Comparison of ENCODE assay signal across 31 cellular contexts in genomic region chr7:22061781-22062180, GRCh38.
"Had no signal": no experiment of that assay in that cellular context is flagged by ENCODE, and none has a peak within 500 bp of the region (broad histone marks: within the 10 kb centered on the region; RNA-seq: fewer than 3 reads in every experiment).

No MANE protein-coding gene starts in this region.

- H3K4me1 ChIP-seq: foreskin keratinocyte, heart left ventricle, pancreas, prostate gland, thyroid gland, upper lobe of left lung, vagina had no signal

- H3K36me3 ChIP-seq: heart left ventricle, pancreas, prostate gland, thyroid gland, upper lobe of left lung, vagina, WERI-Rb-1 had no signal

- DNase-seq: activated CD4-positive, alpha-beta T cell treated with anti-CD3 and anti-CD28 coated beads for 48 hours; activated CD4-positive, alpha-beta T cell treated with anti-CD3 and anti-CD28 coated beads, Interleukin-2, amount 50 U/mL, for 48 hours; activated CD8-positive, alpha-beta memory T cell treated with anti-CD3 and anti-CD28 coated beads for 24 hours; activated effector memory CD4-positive, alpha-beta T cell treated with Interleukin-2 at 50 U/mL for 16 hours; activated naive CD4-positive, alpha-beta T cell treated with anti-CD3 and anti-CD28 coated beads for 36 hours; activated naive CD8-positive, alpha-beta T cell treated with anti-CD3 and anti-CD28 coated beads for 36 hours; dorsolateral prefrontal cortex; effector memory CD4-positive, alpha-beta T cell; foreskin keratinocyte; heart left ventricle; hypothalamus; immature natural killer cell; midbrain; naive thymus-derived CD4-positive, alpha-beta T cell; pancreas; retina; stimulated activated CD4-positive, alpha-beta T cell treated with anti-CD3 and anti-CD28 coated beads, Interleukin-1b, Interleukin-23, amount 100 ng/mL, for 48 hours; stimulated activated CD4-positive, alpha-beta T cell treated with anti-CD3 and anti-CD28 coated beads, Interleukin-4, amount 100 ng/mL, for 4 hours; stimulated activated CD8-positive, alpha-beta memory T cell treated with anti-CD3 and anti-CD28 coated beads, Interleukin-4, amount 100 ng/mL, for 48 hours; stimulated activated naive CD8-positive, alpha-beta T cell treated with anti-CD3 and anti-CD28 coated beads, Interleukin-15, amount 100 ng/mL, for 72 hours; T-helper 9 cell; thyroid gland; upper lobe of left lung; WERI-Rb-1 had no signal

- H3K4me1 Mint-ChIP-seq: activated naive CD8-positive, alpha-beta T cell treated with anti-CD3 and anti-CD28 coated beads for 36 hours; immature natural killer cell; naive thymus-derived CD4-positive, alpha-beta T cell; stimulated activated memory B cell treated with anti-CD40 and anti-IgM and Interleukin-4, amounts not matched to agents 10 μg/mL and 1 μg/mL and 100 μg/mL, for 72 hours; stimulated activated naive CD8-positive, alpha-beta T cell treated with anti-CD3 and anti-CD28 coated beads, Interleukin-15, amount 100 ng/mL, for 72 hours had no signal

- H3K27ac ChIP-seq: dorsolateral prefrontal cortex, foreskin keratinocyte, heart left ventricle, pancreas, prostate gland, thyroid gland, upper lobe of left lung, vagina, WERI-Rb-1 had no signal

- H3K36me3 Mint-ChIP-seq: activated naive CD8-positive, alpha-beta T cell treated with anti-CD3 and anti-CD28 coated beads for 36 hours; immature natural killer cell; naive thymus-derived CD4-positive, alpha-beta T cell; stimulated activated memory B cell treated with anti-CD40 and anti-IgM and Interleukin-4, amounts not matched to agents 10 μg/mL and 1 μg/mL and 100 μg/mL, for 72 hours had no signal

- H3K27ac Mint-ChIP-seq: activated naive CD4-positive, alpha-beta T cell treated with anti-CD3 and anti-CD28 coated beads for 36 hours; activated naive CD8-positive, alpha-beta T cell treated with anti-CD3 and anti-CD28 coated beads for 36 hours; immature natural killer cell; naive thymus-derived CD4-positive, alpha-beta T cell; stimulated activated memory B cell treated with anti-CD40 and anti-IgM and Interleukin-4, amounts not matched to agents 10 μg/mL and 1 μg/mL and 100 μg/mL, for 72 hours; stimulated activated naive CD8-positive, alpha-beta T cell treated with anti-CD3 and anti-CD28 coated beads, Interleukin-15, amount 100 ng/mL, for 72 hours; T-helper 1 cell treated with Interleukin-12 subunit alpha and Interleukin-12 subunit beta and Interleukin-4 antibody, amounts not matched to agents 30 μg/mL and 1 μg/mL, for 36 hours had no signal

- ATAC-seq: activated CD4-positive, CD25-positive, alpha-beta regulatory T cell treated with anti-CD3 and anti-CD28 coated beads, Interleukin-2, amount 50 U/mL, for 24 hours; foreskin keratinocyte; heart left ventricle; naive thymus-derived CD4-positive, alpha-beta T cell; pancreas; stimulated activated memory B cell treated with anti-CD40 and anti-IgM and Interleukin-4, amounts not matched to agents 10 μg/mL and 1 μg/mL and 100 μg/mL, for 72 hours; stimulated activated naive CD8-positive, alpha-beta T cell treated with anti-CD3 and anti-CD28 coated beads, Interleukin-15, amount 100 ng/mL, for 72 hours had no signal

- H3K4me3 Mint-ChIP-seq: activated naive CD4-positive, alpha-beta T cell treated with anti-CD3 and anti-CD28 coated beads for 36 hours; activated naive CD8-positive, alpha-beta T cell treated with anti-CD3 and anti-CD28 coated beads for 36 hours; immature natural killer cell; naive thymus-derived CD4-positive, alpha-beta T cell; stimulated activated memory B cell treated with anti-CD40 and anti-IgM and Interleukin-4, amounts not matched to agents 10 μg/mL and 1 μg/mL and 100 μg/mL, for 72 hours; stimulated activated naive CD8-positive, alpha-beta T cell treated with anti-CD3 and anti-CD28 coated beads, Interleukin-15, amount 100 ng/mL, for 72 hours; T-helper 1 cell treated with Interleukin-12 subunit alpha and Interleukin-12 subunit beta and Interleukin-4 antibody, amounts not matched to agents 30 μg/mL and 1 μg/mL, for 36 hours had no signal

- H3K9me3 Mint-ChIP-seq: activated naive CD4-positive, alpha-beta T cell treated with anti-CD3 and anti-CD28 coated beads for 36 hours; activated naive CD8-positive, alpha-beta T cell treated with anti-CD3 and anti-CD28 coated beads for 36 hours; immature natural killer cell; stimulated activated memory B cell treated with anti-CD40 and anti-IgM and Interleukin-4, amounts not matched to agents 10 μg/mL and 1 μg/mL and 100 μg/mL, for 72 hours; stimulated activated naive CD8-positive, alpha-beta T cell treated with anti-CD3 and anti-CD28 coated beads, Interleukin-15, amount 100 ng/mL, for 72 hours; T-helper 1 cell treated with Interleukin-12 subunit alpha and Interleukin-12 subunit beta and Interleukin-4 antibody, amounts not matched to agents 30 μg/mL and 1 μg/mL, for 36 hours had no signal

- H3K4me2 ChIP-seq: smooth muscle cell had no signal

- H3K9me3 ChIP-seq: heart left ventricle, pancreas, prostate gland, thyroid gland, upper lobe of left lung, vagina had no signal

- H3K27me3 ChIP-seq: pancreas, thyroid gland, upper lobe of left lung, vagina had no signal

- FAIRE-seq: colon, pancreas had no signal

- H3K4me3 ChIP-seq: dorsolateral prefrontal cortex, heart left ventricle, pancreas, prostate gland, smooth muscle cell, thyroid gland, upper lobe of left lung, vagina had no signal
